ENCODE assay signal across 29 cellular contexts in genomic region chr17:2362416-2362815, GRCh38.
"Had no signal": no experiment of that assay in that cellular context is flagged by ENCODE, and none has a peak within 500 bp of the region (broad histone marks: within the 10 kb centered on the region; RNA-seq: fewer than 3 reads in every experiment).

No MANE protein-coding gene starts in this region.

- ATAC-seq: left colon; left lung; lower lobe of right lung; naive thymus-derived CD8-positive, alpha-beta T cell; right cardiac atrium; sciatic nerve; stimulated activated naive B cell treated with anti-CD40 and anti-IgM and Interleukin-4, amounts not matched to agents 10 μg/mL and 1 μg/mL and 100 μg/mL, for 72 hours; stimulated activated naive CD8-positive, alpha-beta T cell treated with anti-CD3 and anti-CD28 coated beads, Interleukin-15, Interleukin-2, amounts not matched to agents 100 U/mL and 50 U/mL, for 24 hours had no signal

- H3K27me3 ChIP-seq: left lung, neutrophil, ovary, stomach, testis, thyroid gland, transverse colon, upper lobe of left lung, vagina had no signal

- DNase-seq: hippocampal formation; left colon; lower lobe of right lung; mammary epithelial cell; mesenchymal stem cell; naive thymus-derived CD8-positive, alpha-beta T cell; occipital lobe; retina; stimulated activated CD4-positive, alpha-beta T cell treated with anti-CD3 and anti-CD28 coated beads, Interleukin-12 subunit alpha, Interleukin-12 subunit beta, amount 100 ng/mL, for 4 hours; stimulated activated CD4-positive, alpha-beta T cell treated with anti-CD3 and anti-CD28 coated beads, Interleukin-15, amount 100 ng/mL, for 24 hours; stimulated activated CD4-positive, alpha-beta T cell treated with anti-CD3 and anti-CD28 coated beads, Interleukin-2, amount 100 ng/mL, for 24 hours; stimulated activated CD4-positive, alpha-beta T cell treated with anti-CD3 and anti-CD28 coated beads, Interleukin-4, amount 100 ng/mL, for 1 hour; stimulated activated naive B cell treated with anti-CD40 and anti-IgM and Interleukin-4, amounts not matched to agents 10 μg/mL and 1 μg/mL and 100 μg/mL, for 72 hours; stimulated activated naive CD8-positive, alpha-beta T cell treated with anti-CD3 and anti-CD28 coated beads, Interleukin-15, Interleukin-2, amounts not matched to agents 100 U/mL and 50 U/mL, for 24 hours; stomach; testis; thyroid gland; transverse colon; upper lobe of left lung had no signal

- H3K27me3 Mint-ChIP-seq: naive thymus-derived CD8-positive, alpha-beta T cell; stimulated activated naive B cell treated with anti-CD40 and anti-IgM and Interleukin-4, amounts not matched to agents 10 μg/mL and 1 μg/mL and 100 μg/mL, for 72 hours had no signal

- H3K4me1 Mint-ChIP-seq: naive thymus-derived CD8-positive, alpha-beta T cell; stimulated activated naive B cell treated with anti-CD40 and anti-IgM and Interleukin-4, amounts not matched to agents 10 μg/mL and 1 μg/mL and 100 μg/mL, for 72 hours had no signal

- H3K9me3 ChIP-seq: left lung, lower lobe of right lung, neutrophil, ovary, prostate gland, stomach, testis, thyroid gland, transverse colon, upper lobe of left lung, vagina had no signal

- H3K36me3 ChIP-seq: ovary, transverse colon had no signal

- H3K27ac ChIP-seq: left lung, lower lobe of right lung, neutrophil, ovary, prostate gland, skin epidermis, stomach, testis, thyroid gland, transverse colon, upper lobe of left lung, vagina had no signal

- H3K27ac Mint-ChIP-seq: nephron; stimulated activated naive B cell treated with anti-CD40 and anti-IgM and Interleukin-4, amounts not matched to agents 10 μg/mL and 1 μg/mL and 100 μg/mL, for 72 hours had no signal

- H3K4me1 ChIP-seq: left lung, prostate gland, testis, thyroid gland, upper lobe of left lung had no signal

- H3K9me3 Mint-ChIP-seq: naive thymus-derived CD8-positive, alpha-beta T cell; nephron; neural crest cell; stimulated activated naive B cell treated with anti-CD40 and anti-IgM and Interleukin-4, amounts not matched to agents 10 μg/mL and 1 μg/mL and 100 μg/mL, for 72 hours had no signal

- H3K4me3 Mint-ChIP-seq: naive thymus-derived CD8-positive, alpha-beta T cell; nephron; neural crest cell; stimulated activated naive B cell treated with anti-CD40 and anti-IgM and Interleukin-4, amounts not matched to agents 10 μg/mL and 1 μg/mL and 100 μg/mL, for 72 hours had no signal

- H3K4me3 ChIP-seq: left lung, lower lobe of right lung, ovary, prostate gland, skin epidermis, stomach, testis, thyroid gland, transverse colon, upper lobe of left lung, vagina had no signal
